Comparison of ENCODE assay signal across 1 cellular context in genomic region chr1:26705788-26706237, GRCh38.
A peak's percentile ranks its signal among the peaks of the same experiment; 100 is the strongest.
TF ChIP-seq lines count a peak whose summit lies in the region.

No MANE protein-coding gene starts in this region.

TF ChIP-seq in HEK293, 187 proteins besides CTCF, POLR2A, EP300 and RAD21 (continued from another document and continues in another):
- TF ChIP-seq, protein P1, sequence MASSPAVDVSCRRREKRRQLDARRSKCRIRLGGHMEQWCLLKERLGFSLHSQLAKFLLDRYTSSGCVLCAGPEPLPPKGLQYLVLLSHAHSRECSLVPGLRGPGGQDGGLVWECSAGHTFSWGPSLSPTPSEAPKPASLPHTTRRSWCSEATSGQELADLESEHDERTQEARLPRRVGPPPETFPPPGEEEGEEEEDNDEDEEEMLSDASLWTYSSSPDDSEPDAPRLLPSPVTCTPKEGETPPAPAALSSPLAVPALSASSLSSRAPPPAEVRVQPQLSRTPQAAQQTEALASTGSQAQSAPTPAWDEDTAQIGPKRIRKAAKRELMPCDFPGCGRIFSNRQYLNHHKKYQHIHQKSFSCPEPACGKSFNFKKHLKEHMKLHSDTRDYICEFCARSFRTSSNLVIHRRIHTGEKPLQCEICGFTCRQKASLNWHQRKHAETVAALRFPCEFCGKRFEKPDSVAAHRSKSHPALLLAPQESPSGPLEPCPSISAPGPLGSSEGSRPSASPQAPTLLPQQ (tag by site-specific recombination; IDR thresholded peaks at IDR 0.05): peak; percentile 46; the same call in 1 of the 2 replicates
- TF ChIP-seq MYNN (tag by site-specific recombination; IDR thresholded peaks at IDR 0.05; ENCODE audit: borderline replicate concordance) (no peak), ZNF600 (tag by site-specific recombination; IDR thresholded peaks at IDR 0.05) (peak; percentile 99), ZNF2 (tag by site-specific recombination; IDR thresholded peaks at IDR 0.05) (0 out of 2 replicates have a peak, but pooled peaks have one; percentile 23), ZNF292 (tag by site-specific recombination; IDR thresholded peaks at IDR 0.05; ENCODE audit: borderline replicate concordance, low read depth) (no peak), ZNF704 (tag by site-specific recombination; IDR thresholded peaks at IDR 0.05) (no peak), GFI1B (tag by site-specific recombination; IDR thresholded peaks at IDR 0.05) (peak; percentile 78; the same call in 1 of the 2 replicates), ZSCAN23 (tag by site-specific recombination; IDR thresholded peaks at IDR 0.05) (0 out of 2 replicates have a peak, but pooled peaks have one; percentile 30), ZNF654 (tag by site-specific recombination; IDR thresholded peaks at IDR 0.05; ENCODE audit: low read depth) (no peak), IKZF3 (tag by site-specific recombination; IDR thresholded peaks at IDR 0.05) (peak; percentile 62; the same call in 1 of the 2 replicates), SP7 (tag by site-specific recombination; IDR thresholded peaks at IDR 0.05) (peak; percentile 92), ZNF121 (tag by site-specific recombination; IDR thresholded peaks at IDR 0.05) (peak; percentile 85), REST (tag by site-specific recombination; IDR thresholded peaks at IDR 0.05) (no peak), ZNF558 (tag by site-specific recombination; IDR thresholded peaks at IDR 0.05) (0 out of 2 replicates have a peak, but pooled peaks have one; percentile 29), OVOL3 (tag by site-specific recombination; IDR thresholded peaks at IDR 0.05) (peak; percentile 58; the same call in 1 of the 2 replicates), ZNF571 (tag by site-specific recombination; IDR thresholded peaks at IDR 0.05) (no peak), ZBTB44 (tag by site-specific recombination; IDR thresholded peaks at IDR 0.05) (peak; percentile 99), BCL11A (tag by site-specific recombination; IDR thresholded peaks at IDR 0.05; ENCODE audit: low read depth) (peak; percentile 70; the same call in 1 of the 2 replicates), ZNF473 (tag by site-specific recombination; IDR thresholded peaks at IDR 0.05) (no peak), MEIS1 (CRISPR knock-in tag; IDR thresholded peaks at IDR 0.05; ENCODE audit: borderline replicate concordance) (no peak), PRDM10 (tag by site-specific recombination; IDR thresholded peaks at IDR 0.05) (peak; percentile 84), KLF16 (tag by site-specific recombination; IDR thresholded peaks at IDR 0.05) (no peak), ZBTB26 (tag by site-specific recombination; optimal IDR thresholded peaks at IDR 0.05) (no peak), ZNF341 (tag by site-specific recombination; IDR thresholded peaks at IDR 0.05; ENCODE audit: low read depth) (no peak), GLI2 (tag by site-specific recombination; IDR thresholded peaks at IDR 0.05; ENCODE audit: borderline replicate concordance, low read depth) (peak; percentile 70; the same call in 1 of the 2 replicates), ZNF416 (tag by site-specific recombination; IDR thresholded peaks at IDR 0.05) (no peak), ZNF610 (tag by site-specific recombination; IDR thresholded peaks at IDR 0.05; ENCODE audit: borderline replicate concordance) (no peak), ZNF146 (tag by site-specific recombination; IDR thresholded peaks at IDR 0.05) (no peak)
- TF ChIP-seq, protein P2, sequence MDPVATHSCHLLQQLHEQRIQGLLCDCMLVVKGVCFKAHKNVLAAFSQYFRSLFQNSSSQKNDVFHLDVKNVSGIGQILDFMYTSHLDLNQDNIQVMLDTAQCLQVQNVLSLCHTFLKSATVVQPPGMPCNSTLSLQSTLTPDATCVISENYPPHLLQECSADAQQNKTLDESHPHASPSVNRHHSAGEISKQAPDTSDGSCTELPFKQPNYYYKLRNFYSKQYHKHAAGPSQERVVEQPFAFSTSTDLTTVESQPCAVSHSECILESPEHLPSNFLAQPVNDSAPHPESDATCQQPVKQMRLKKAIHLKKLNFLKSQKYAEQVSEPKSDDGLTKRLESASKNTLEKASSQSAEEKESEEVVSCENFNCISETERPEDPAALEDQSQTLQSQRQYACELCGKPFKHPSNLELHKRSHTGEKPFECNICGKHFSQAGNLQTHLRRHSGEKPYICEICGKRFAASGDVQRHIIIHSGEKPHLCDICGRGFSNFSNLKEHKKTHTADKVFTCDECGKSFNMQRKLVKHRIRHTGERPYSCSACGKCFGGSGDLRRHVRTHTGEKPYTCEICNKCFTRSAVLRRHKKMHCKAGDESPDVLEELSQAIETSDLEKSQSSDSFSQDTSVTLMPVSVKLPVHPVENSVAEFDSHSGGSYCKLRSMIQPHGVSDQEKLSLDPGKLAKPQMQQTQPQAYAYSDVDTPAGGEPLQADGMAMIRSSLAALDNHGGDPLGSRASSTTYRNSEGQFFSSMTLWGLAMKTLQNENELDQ (tag by site-specific recombination; IDR thresholded peaks at IDR 0.05; ENCODE audit: low read depth): no peak
- TF ChIP-seq, protein P3, sequence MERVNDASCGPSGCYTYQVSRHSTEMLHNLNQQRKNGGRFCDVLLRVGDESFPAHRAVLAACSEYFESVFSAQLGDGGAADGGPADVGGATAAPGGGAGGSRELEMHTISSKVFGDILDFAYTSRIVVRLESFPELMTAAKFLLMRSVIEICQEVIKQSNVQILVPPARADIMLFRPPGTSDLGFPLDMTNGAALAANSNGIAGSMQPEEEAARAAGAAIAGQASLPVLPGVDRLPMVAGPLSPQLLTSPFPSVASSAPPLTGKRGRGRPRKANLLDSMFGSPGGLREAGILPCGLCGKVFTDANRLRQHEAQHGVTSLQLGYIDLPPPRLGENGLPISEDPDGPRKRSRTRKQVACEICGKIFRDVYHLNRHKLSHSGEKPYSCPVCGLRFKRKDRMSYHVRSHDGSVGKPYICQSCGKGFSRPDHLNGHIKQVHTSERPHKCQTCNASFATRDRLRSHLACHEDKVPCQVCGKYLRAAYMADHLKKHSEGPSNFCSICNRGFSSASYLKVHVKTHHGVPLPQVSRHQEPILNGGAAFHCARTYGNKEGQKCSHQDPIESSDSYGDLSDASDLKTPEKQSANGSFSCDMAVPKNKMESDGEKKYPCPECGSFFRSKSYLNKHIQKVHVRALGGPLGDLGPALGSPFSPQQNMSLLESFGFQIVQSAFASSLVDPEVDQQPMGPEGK (tag by site-specific recombination; IDR thresholded peaks at IDR 0.05): peak; percentile 20
- TF ChIP-seq, protein P4, sequence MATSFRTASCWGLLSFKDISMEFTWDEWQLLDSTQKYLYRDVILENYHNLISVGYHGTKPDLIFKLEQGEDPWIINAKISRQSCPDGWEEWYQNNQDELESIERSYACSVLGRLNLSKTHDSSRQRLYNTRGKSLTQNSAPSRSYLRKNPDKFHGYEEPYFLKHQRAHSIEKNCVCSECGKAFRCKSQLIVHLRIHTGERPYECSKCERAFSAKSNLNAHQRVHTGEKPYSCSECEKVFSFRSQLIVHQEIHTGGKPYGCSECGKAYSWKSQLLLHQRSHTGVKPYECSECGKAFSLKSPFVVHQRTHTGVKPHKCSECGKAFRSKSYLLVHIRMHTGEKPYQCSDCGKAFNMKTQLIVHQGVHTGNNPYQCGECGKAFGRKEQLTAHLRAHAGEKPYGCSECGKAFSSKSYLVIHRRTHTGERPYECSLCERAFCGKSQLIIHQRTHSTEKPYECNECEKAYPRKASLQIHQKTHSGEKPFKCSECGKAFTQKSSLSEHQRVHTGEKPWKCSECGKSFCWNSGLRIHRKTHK (tag by site-specific recombination; IDR thresholded peaks at IDR 0.05): no peak
- TF ChIP-seq, protein P5, sequence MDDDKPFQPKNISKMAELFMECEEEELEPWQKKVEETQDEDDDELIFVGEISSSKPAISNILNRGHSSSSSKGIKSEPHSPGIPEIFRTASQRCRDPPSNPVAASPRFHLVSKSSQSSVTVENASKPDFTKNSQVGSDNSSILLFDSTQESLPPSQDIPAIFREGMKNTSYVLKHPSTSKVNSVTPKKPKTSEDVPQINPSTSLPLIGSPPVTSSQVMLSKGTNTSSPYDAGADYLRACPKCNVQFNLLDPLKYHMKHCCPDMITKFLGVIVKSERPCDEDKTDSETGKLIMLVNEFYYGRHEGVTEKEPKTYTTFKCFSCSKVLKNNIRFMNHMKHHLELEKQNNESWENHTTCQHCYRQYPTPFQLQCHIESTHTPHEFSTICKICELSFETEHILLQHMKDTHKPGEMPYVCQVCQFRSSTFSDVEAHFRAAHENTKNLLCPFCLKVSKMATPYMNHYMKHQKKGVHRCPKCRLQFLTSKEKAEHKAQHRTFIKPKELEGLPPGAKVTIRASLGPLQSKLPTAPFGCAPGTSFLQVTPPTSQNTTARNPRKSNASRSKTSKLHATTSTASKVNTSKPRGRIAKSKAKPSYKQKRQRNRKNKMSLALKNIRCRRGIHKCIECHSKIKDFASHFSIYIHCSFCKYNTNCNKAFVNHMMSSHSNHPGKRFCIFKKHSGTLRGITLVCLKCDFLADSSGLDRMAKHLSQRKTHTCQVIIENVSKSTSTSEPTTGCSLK (tag by site-specific recombination; IDR thresholded peaks at IDR 0.05): no peak
